11 cellular contexts compared by ENCODE assay signal in the genomic region with DNA sequence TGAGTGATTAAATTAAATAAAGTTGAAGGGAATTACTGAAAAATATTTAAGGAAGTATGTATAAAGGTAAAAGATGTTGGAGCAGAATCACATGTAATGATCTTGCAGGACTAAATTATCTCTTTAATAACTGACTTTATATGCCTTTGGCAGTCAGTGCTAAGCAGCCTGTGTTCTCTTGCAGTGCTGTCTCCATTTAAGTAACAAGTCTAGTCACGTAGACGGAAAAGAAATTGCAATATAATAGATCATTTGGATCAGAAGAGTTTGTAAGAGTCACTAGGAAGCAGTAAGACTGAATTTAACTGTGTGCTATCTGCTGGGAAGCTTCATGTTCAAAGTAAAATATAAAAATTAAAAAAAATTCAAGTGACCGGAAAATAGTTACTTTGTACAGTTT. TPM values are rescaled to one million over a fixed set of nuclear protein-coding genes. Genes with fewer than 3 reads are reported as not detected.
DNase-seq lines count a peak whose midpoint lies in the region; ATAC-seq, FAIRE-seq and TF ChIP-seq lines count a peak whose summit lies in the region.
"Had no signal": no experiment of that assay in that cellular context is flagged by ENCODE, and none has a peak within 500 bp of the region (broad histone marks: within the 10 kb centered on the region; RNA-seq: fewer than 3 reads in every experiment).

No MANE protein-coding gene starts in this region.

- H3K36me3 Mint-ChIP-seq in HFFc6 (ENCODE audit: low read depth) (peaks cover 44% of the 10 kb centered on the region), astrocyte (ENCODE audit: low read depth, unreplicated experiment) (peaks cover 1% of the 10 kb centered on the region), chondrocyte (ENCODE audit: low read depth) (peaks cover 9% of the 10 kb centered on the region)

- no peaks in the 10 kb centered on the region for H3K9me3 ChIP-seq in astrocyte (ENCODE audit: insufficient read depth, low read depth, low read length)
- no peaks in the 10 kb centered on the region for H3K9me3 ChIP-seq in keratinocyte (ENCODE audit: control insufficient read depth, low read depth, low read length)
- no peaks in the 10 kb centered on the region for H3K9me3 ChIP-seq in suprapubic skin
- H3K9me3 ChIP-seq: ovary had no signal

- no peaks in the 10 kb centered on the region for H3K9me1 ChIP-seq in keratinocyte (ENCODE audit: control insufficient read depth, extremely low read depth, insufficient read depth, low read length)

- H3K9me3 Mint-ChIP-seq in HFFc6 (no peaks in the 10 kb centered on the region), astrocyte (ENCODE audit: unreplicated experiment) (no peaks in the 10 kb centered on the region), chondrocyte (ENCODE audit: low read depth) (no peaks in the 10 kb centered on the region)

- H3K79me2 ChIP-seq in astrocyte (ENCODE audit: insufficient read depth, low read length), result peaks cover 66% of the 10 kb centered on the region
- peaks cover 57% of the 10 kb centered on the region for H3K79me2 ChIP-seq in keratinocyte (ENCODE audit: control insufficient read depth, insufficient read depth, low read length)

- no peak overlapping the region for H3K9ac ChIP-seq in astrocyte (ENCODE audit: low read length)
- peak overlapping the region; percentile 58 for H3K9ac ChIP-seq in keratinocyte (ENCODE audit: control insufficient read depth, extremely low read depth, insufficient read depth, low read length)
- H3K9ac ChIP-seq: BLaER1 treated with 17β-estradiol and CSF1 and Interleukin-3, amounts not matched to agents 10 nM and 100 nM had no signal

- H4K20me1 ChIP-seq in astrocyte (ENCODE audit: insufficient read depth, low read length), result peaks cover 5% of the 10 kb centered on the region
- peaks cover 3% of the 10 kb centered on the region for H4K20me1 ChIP-seq in keratinocyte (ENCODE audit: control insufficient read depth, extremely low read depth, insufficient read depth, low read length)

- H3K4me3 Mint-ChIP-seq in HFFc6, result peak overlapping the region; percentile 79
- no peak overlapping the region for H3K4me3 Mint-ChIP-seq in astrocyte (ENCODE audit: unreplicated experiment)
- no peak overlapping the region for H3K4me3 Mint-ChIP-seq in chondrocyte (ENCODE audit: unreplicated experiment)

- TF ChIP-seq EP300 in suprapubic skin (IDR thresholded peaks at IDR 0.05), result no peak

- H3K36me3 ChIP-seq in astrocyte (ENCODE audit: insufficient read depth, low read length) (peaks cover 8% of the 10 kb centered on the region), keratinocyte (ENCODE audit: control insufficient read depth in 2 of 2, extremely low read depth in 1 of 2, insufficient read depth in 2 of 2, low read length in 2 of 2) (peaks cover 4 to 13% of the 10 kb centered on the region in 2 experiments), suprapubic skin (no peaks in the 10 kb centered on the region)
- H3K36me3 ChIP-seq: ovary had no signal

- H3K27ac Mint-ChIP-seq in HFFc6, result peak overlapping the region; percentile 98
- peak overlapping the region; percentile 84 for H3K27ac Mint-ChIP-seq in astrocyte (ENCODE audit: unreplicated experiment)
- no peak overlapping the region for H3K27ac Mint-ChIP-seq in chondrocyte (ENCODE audit: unreplicated experiment)

- H3K4me1 Mint-ChIP-seq in HFFc6 (ENCODE audit: low read depth) (peaks cover 68% of the 10 kb centered on the region), astrocyte (ENCODE audit: low read depth, unreplicated experiment) (peaks cover 36% of the 10 kb centered on the region), chondrocyte (ENCODE audit: low read depth) (peaks cover 39% of the 10 kb centered on the region)

- H3K27me3 Mint-ChIP-seq in HFFc6 (ENCODE audit: insufficient read depth), result peaks cover 2% of the 10 kb centered on the region; the same call in 1 of the 2 replicates
- H3K27me3 Mint-ChIP-seq in astrocyte (ENCODE audit: low read depth, unreplicated experiment), result no peaks in the 10 kb centered on the region
- no peaks in the 10 kb centered on the region for H3K27me3 Mint-ChIP-seq in chondrocyte (ENCODE audit: low read depth)

- no peak for TF ChIP-seq CTCF in HFFc6 (IDR thresholded peaks at IDR 0.05)
- no peak for TF ChIP-seq CTCF in astrocyte (IDR thresholded peaks at IDR 0.05; ENCODE audit: insufficient read depth, low read depth, low read length)
- TF ChIP-seq CTCF in keratinocyte (optimal IDR thresholded peaks at IDR 0.05 in 1 of 3, IDR thresholded peaks at IDR 0.05 in 1 of 3, conservative IDR thresholded peaks at IDR 0.05 in 1 of 3; ENCODE audit: extremely low read depth in 1 of 3, insufficient read depth in 2 of 3, low read length in 3 of 3), result no peak
- TF ChIP-seq CTCF in suprapubic skin (IDR thresholded peaks at IDR 0.05), result no peak
- no peak for TF ChIP-seq CTCF in chondrocyte (IDR thresholded peaks at IDR 0.05)

- H3K27ac ChIP-seq in astrocyte (ENCODE audit: low read depth, low read length) (peak overlapping the region; percentile 71), keratinocyte (ENCODE audit: control insufficient read depth, insufficient read depth, low read length) (peak overlapping the region; percentile 75), suprapubic skin (peak overlapping the region; percentile 79)
- H3K27ac ChIP-seq: ovary had no signal

- H3K4me1 ChIP-seq in astrocyte (ENCODE audit: insufficient read depth, low read length), result peaks cover 30% of the 10 kb centered on the region
- peaks cover 31% of the 10 kb centered on the region for H3K4me1 ChIP-seq in keratinocyte (ENCODE audit: control insufficient read depth, extremely low read depth, insufficient read depth, low read length)
- H3K4me1 ChIP-seq in suprapubic skin, result peaks cover 27% of the 10 kb centered on the region

- no peak for TF ChIP-seq POLR2A in suprapubic skin (IDR thresholded peaks at IDR 0.05)

- H3K27me3 ChIP-seq in astrocyte (ENCODE audit: insufficient read depth, low read length), result no peaks in the 10 kb centered on the region
- no peaks in the 10 kb centered on the region for H3K27me3 ChIP-seq in keratinocyte (ENCODE audit: control insufficient read depth, extremely low read depth, insufficient read depth, low read length)
- H3K27me3 ChIP-seq in suprapubic skin, result no peaks in the 10 kb centered on the region
- H3K27me3 ChIP-seq: BLaER1 treated with 17β-estradiol and CSF1 and Interleukin-3, amounts not matched to agents 10 nM and 100 nM; ovary had no signal

- no peak overlapping the region for H3K4me3 ChIP-seq in astrocyte (ENCODE audit: insufficient read depth, low read depth, low read length)
- H3K4me3 ChIP-seq in keratinocyte (ENCODE audit: control insufficient read depth in 2 of 3, extremely low read depth in 1 of 3, insufficient read depth in 2 of 3, low read depth in 1 of 3, low read length in 3 of 3), result peak overlapping the region in 1 of 3 experiments; percentile 16
- no peak overlapping the region for H3K4me3 ChIP-seq in suprapubic skin
- H3K4me3 ChIP-seq: BLaER1 treated with 17β-estradiol and CSF1 and Interleukin-3, amounts not matched to agents 10 nM and 100 nM; ovary had no signal

- dilution Hi-C loops in keratinocyte (cut with MboI; ENCODE audit: extremely low pct_ligation_motif_present, low sequenced_read_pairs), result no loop called here

- ATAC-seq in HG02840 (IDR thresholded peaks at IDR 0.05; ENCODE audit: low FRiP score, unreplicated experiment), result no peak

- no peak for DNase-seq in HFFc6
- no peak for DNase-seq in astrocyte (ENCODE audit: low read depth)
- no peak for DNase-seq in keratinocyte (ENCODE audit: low read depth, low spot score)
- DNase-seq in suprapubic skin (ENCODE audit: low spot score in 2 of 2), result no peak
- no peak for DNase-seq in activated CD4-positive, CD25-positive, alpha-beta regulatory T cell treated with anti-CD3 and anti-CD28 coated beads, Interleukin-2, amount 50 U/mL, for 72 hours
- no peak for DNase-seq in chondrocyte (ENCODE audit: low spot score)
- DNase-seq: DND-41, NCI-H2081 had no signal

- FAIRE-seq in astrocyte (lab: Jason Lieb, UNC) (no peak), keratinocyte (lab: Jason Lieb, UNC) (no peak)

- H2AFZ ChIP-seq in astrocyte (ENCODE audit: low read depth, low read length), result no peak overlapping the region
- no peak overlapping the region for H2AFZ ChIP-seq in keratinocyte (ENCODE audit: control insufficient read depth, low read length)

- H3K4me2 ChIP-seq in astrocyte (ENCODE audit: low read length) (no peak overlapping the region), keratinocyte (ENCODE audit: control insufficient read depth, extremely low read depth, insufficient read depth, low read depth, low read length) (peak overlapping the region; percentile 68)

- whole genome bisulfite sequencing in suprapubic skin, result 58% methylated on average over 3 of the region's 3 CpGs

RNA-seq across cellular contexts. Expression of a gene that starts 21.4 kb away (rescaled TPM):
- 100 to 1,000 TPM in 2 of 6 experiments, 10 to 100 TPM in 4; 75.8 to 104 (median 94.5) TPM for total RNA-seq in HFFc6 (2021; fragmentation: NEBNext Ultra II Directional; extraction: Animal tissue kit (Norgen Biotek cat#: 25700))
- total RNA-seq in astrocyte (83.4 and 84.9 TPM in 2 replicates), suprapubic skin (10 to 100 TPM; 60.5 to 97.9 (median 84.4) TPM), chondrocyte (42.6 to 50.0 TPM (median 44.8 TPM) in 3 replicates)
- 49.5 to 89.1 TPM (median 65.7 TPM) in 3 replicates for polyA plus RNA-seq in keratinocyte
- 114 TPM for polyA plus RNA-seq in keratinocyte (2011; ENCODE audit: low read depth)
- polyA plus RNA-seq in keratinocyte (2011; cell fraction: cytosol; rRNA removed), result 76.6 and 85.1 TPM in 2 replicates
- 67.3 and 72.4 TPM in 2 replicates for polyA plus RNA-seq in keratinocyte (2011; cell fraction: nucleus; rRNA removed)
- 57.9 and 63.0 TPM in 2 replicates for polyA plus RNA-seq in keratinocyte (2012; ENCODE audit: low replicate concordance)
- 18.0 to 58.3 TPM (median 39.3 TPM) in 3 replicates for polyA minus RNA-seq in keratinocyte
- polyA minus RNA-seq in keratinocyte (2011; cell fraction: cytosol; rRNA and poly(A)+ RNA removed), result 21.9 TPM
- 13.2 and 33.8 TPM in 2 replicates for polyA minus RNA-seq in keratinocyte (2011; cell fraction: nucleus; rRNA and poly(A)+ RNA removed)

RNA-seq across cellular contexts. Expression of a gene that starts 21.8 kb away (rescaled TPM):
- total RNA-seq in HFFc6 (2021; fragmentation: NEBNext Ultra II Directional; extraction: Animal tissue kit (Norgen Biotek cat#: 25700)), result 10 to 100 TPM; 21.0 to 26.2 (median 23.4) TPM
- 21.9 and 25.0 TPM in 2 replicates for total RNA-seq in astrocyte
- polyA plus RNA-seq in keratinocyte, result 9.5 to 13.3 TPM (median 10.0 TPM) in 3 replicates
- 7.3 TPM for polyA plus RNA-seq in keratinocyte (2011; ENCODE audit: low read depth)
- polyA plus RNA-seq in keratinocyte (2011; cell fraction: cytosol; rRNA removed), result 5.6 and 9.8 TPM in 2 replicates
- 14.5 and 15.6 TPM in 2 replicates for polyA plus RNA-seq in keratinocyte (2011; cell fraction: nucleus; rRNA removed)
- 4.1 and 7.6 TPM in 2 replicates for polyA plus RNA-seq in keratinocyte (2012; ENCODE audit: low replicate concordance)
- polyA minus RNA-seq in keratinocyte, result 2.4 to 12.7 TPM (median 7.5 TPM) in 3 replicates
- polyA minus RNA-seq in keratinocyte (2011; cell fraction: cytosol; rRNA and poly(A)+ RNA removed), result 5.0 TPM
- polyA minus RNA-seq in keratinocyte (2011; cell fraction: nucleus; rRNA and poly(A)+ RNA removed), result 4.5 and 8.1 TPM in 2 replicates
- 10 to 100 TPM in 1 of 4 donors, 1 to 10 TPM in 3; 5.2 to 16.2 (median 9.4) TPM for total RNA-seq in suprapubic skin
- total RNA-seq in chondrocyte, result 18.0 to 23.3 TPM (median 21.8 TPM) in 3 replicates
